13 cellular contexts compared by ENCODE assay signal in genomic region chr6:16097382-16098171, GRCh38. TPM values are rescaled to one million over a fixed set of nuclear protein-coding genes. Genes with fewer than 3 reads are reported as not detected.
DNase-seq lines count a peak whose midpoint lies in the region; ATAC-seq, FAIRE-seq and TF ChIP-seq lines count a peak whose summit lies in the region.
"Had no signal": no experiment of that assay in that cellular context is flagged by ENCODE, and none has a peak within 500 bp of the region (broad histone marks: within the 10 kb centered on the region; RNA-seq: fewer than 3 reads in every experiment).

No MANE protein-coding gene starts in this region.

- intact Hi-C loops in K562 (cut with micrococcal nuclease) (no loop called here), thyroid gland (cut with DNase I) (no loop called here)

- FAIRE-seq in K562 (lab: Jason Lieb, UNC), result peak; percentile 59

- no peaks in the 10 kb centered on the region for H3K9me1 ChIP-seq in K562 (ENCODE audit: control insufficient read depth, insufficient read depth, low read length)

- H3K4me2 ChIP-seq in K562 (ENCODE audit: insufficient read depth, low read length), result no peak overlapping the region

- DNase-seq in GM13977 (ENCODE audit: low spot score) (peak; percentile 16), K562 (ENCODE audit: extremely low read depth in 1 of 4, low spot score in 3 of 4) (peak; percentile 39 to 78 (median 58)), thyroid gland (no peak), middle frontal gyrus (ENCODE audit: extremely low spot score, low spot score) (no peak)
- DNase-seq: activated naive CD4-positive, alpha-beta T cell treated with Interleukin-2 at 50 U/mL for 16 hours; GOT3; NCI-H1694 treated with DMSO at 0.1 percent for 48 hours; NCI-H510A treated with DMSO at 0.1 percent for 48 hours; Peyer's patch; stimulated activated naive B cell treated with anti-CD40 and anti-IgM and Interleukin-4, amounts not matched to agents 10 μg/mL and 1 μg/mL and 100 μg/mL, for 72 hours had no signal

- in situ Hi-C loops in GM13977 (cut with MboI; ENCODE audit: low pct_unique_long_range_greater_than_20kb, low sequenced_read_pairs, unreplicated experiment) (no loop called here), K562 (cut with MboI) (no loop called here)

- no peak; the same call in 1 of the 2 replicates for TF ChIP-seq EP300 in K562 (IDR thresholded peaks at IDR 0.05; ENCODE audit: low read length)

- CTCF ChIA-PET in K562 (lab: Yijun Ruan, JAX; ENCODE audit: low intra/inter-chr PET ratio), result interaction anchor here (0.7 kb wide), 1 partner anchor 18 kb away, joined by 3 read pairs; no protein-coding TSS in a partner anchor

- no peaks in the 10 kb centered on the region for H3K79me2 ChIP-seq in K562 (ENCODE audit: control insufficient read depth, insufficient read depth, low read length)

- BruUV-seq in K562 (replicated peaks; lab: Mats Ljungman, UMichigan), result no TSS peak

- H3K4me3 ChIP-seq in K562 (no peak overlapping the region), thyroid gland (replicated peaks in 1 of 3) (no peak overlapping the region)
- H3K4me3 ChIP-seq: Peyer's patch had no signal

- 0 out of 3 replicates have a peak overlapping the region, but pooled peaks have one; percentile 18 for H3K27ac ChIP-seq in K562 (ENCODE audit: extremely low read depth, low read depth, low read length)
- H3K27ac ChIP-seq in thyroid gland, result no peak overlapping the region
- H3K27ac ChIP-seq: Peyer's patch had no signal

- 20% methylated on average over 6 of the region's 6 CpGs for WGBS in K562 (ENCODE audit: insufficient coverage, low coverage, missing lambda C conversion rate)
- 82 to 94% methylated on average over 6 of the region's 6 CpGs for WGBS in thyroid gland, 2 donors

- no peaks in the 10 kb centered on the region for H4K20me1 ChIP-seq in K562 (replicated peaks; ENCODE audit: control insufficient read depth, insufficient read depth, low read length)

- H3K36me3 ChIP-seq in K562 (ENCODE audit: control insufficient read depth, insufficient read depth, low read length) (no peaks in the 10 kb centered on the region), thyroid gland (no peaks in the 10 kb centered on the region)
- H3K36me3 ChIP-seq: Peyer's patch had no signal

- TF ChIP-seq CTCF in GM13977 (IDR thresholded peaks at IDR 0.05; ENCODE audit: extremely low read depth, insufficient read depth, missing control alignments), result no peak
- no peak for TF ChIP-seq CTCF in K562 (IDR thresholded peaks at IDR 0.05 in 2 of 3, conservative IDR thresholded peaks at IDR 0.05 in 1 of 3; ENCODE audit: insufficient read depth in 2 of 3, low read depth in 1 of 3, low read length in 3 of 3)
- no peak for TF ChIP-seq CTCF in thyroid gland (IDR thresholded peaks at IDR 0.05)

- no peak for TF ChIP-seq RAD21 in K562 (CRISPR knock-in tag; conservative IDR thresholded peaks at IDR 0.05 in 1 of 2, IDR thresholded peaks at IDR 0.05 in 1 of 2)

- H3K27me3 ChIP-seq in K562 (ENCODE audit: control insufficient read depth in 2 of 2, insufficient read depth in 2 of 2, low read length in 2 of 2), result no peaks in the 10 kb centered on the region
- no peaks in the 10 kb centered on the region for H3K27me3 ChIP-seq in thyroid gland
- H3K27me3 ChIP-seq: Peyer's patch had no signal

- H2AFZ ChIP-seq in K562 (ENCODE audit: low read depth, low read length), result peak overlapping the region; percentile 64

- no peak overlapping the region for H3K9ac ChIP-seq in K562 (ENCODE audit: insufficient read depth in 1 of 2, low read depth in 2 of 2, low read length in 2 of 2)

- H3K9me3 ChIP-seq in K562 (replicated peaks; ENCODE audit: control insufficient read depth, insufficient read depth, low read depth, low read length) (peaks cover 15% of the 10 kb centered on the region), thyroid gland (no peaks in the 10 kb centered on the region)
- H3K9me3 ChIP-seq: Peyer's patch had no signal

- peak; percentile 91 for ATAC-seq in GM19324 (IDR thresholded peaks at IDR 0.05; ENCODE audit: low FRiP score, unreplicated experiment)
- ATAC-seq in HG03039 (IDR thresholded peaks at IDR 0.05; ENCODE audit: unreplicated experiment), result peak; percentile 62
- peak; percentile 90 for ATAC-seq in K562
- ATAC-seq in GM21381 (IDR thresholded peaks at IDR 0.05; ENCODE audit: unreplicated experiment), result no peak
- ATAC-seq: stimulated activated naive B cell treated with anti-CD40 and anti-IgM and Interleukin-4, amounts not matched to agents 10 μg/mL and 1 μg/mL and 100 μg/mL, for 72 hours had no signal

- POLR2A ChIA-PET in K562 (lab: Yijun Ruan, JAX), result interaction anchor here (0.7 to 1.3 kb wide), 3 partner anchors 10 to 688 kb away, joined by 3 to 5 read pairs (median 4); no protein-coding TSS in a partner anchor

- H3K4me1 ChIP-seq in K562 (replicated peaks in 1 of 2; ENCODE audit: control insufficient read depth in 2 of 2, insufficient read depth in 2 of 2, low read length in 2 of 2) (peaks cover 0 to 20% of the 10 kb centered on the region in 2 experiments; a peak in 3 of 5 replicates), thyroid gland (no peaks in the 10 kb centered on the region)
- H3K4me1 ChIP-seq: Peyer's patch had no signal

- TF ChIP-seq POLR2A in K562 (conservative IDR thresholded peaks at IDR 0.05) (no peak), thyroid gland (IDR thresholded peaks at IDR 0.05) (no peak)

TF ChIP-seq in K562, 482 proteins besides CTCF, POLR2A, EP300 and RAD21 (continues in another document):
- TF ChIP-seq ZKSCAN1 (IDR thresholded peaks at IDR 0.05; ENCODE audit: low read depth, low read length) (no peak), SAFB2 (IDR thresholded peaks at IDR 0.05; ENCODE audit: borderline replicate concordance, low read depth, low read length, severe bottlenecking) (no peak), ZNF3 (CRISPR knock-in tag; IDR thresholded peaks at IDR 0.05) (no peak), BCL6 (CRISPR knock-in tag; IDR thresholded peaks at IDR 0.05) (no peak), CSDE1 (IDR thresholded peaks at IDR 0.05) (no peak), KDM1A (IDR thresholded peaks at IDR 0.05) (peak; percentile 37 to 44; a peak in 2 of 4 replicates), HDAC1 (IDR thresholded peaks at IDR 0.05) (0 out of 4 replicates have a peak, but pooled peaks of 1 of the 2 experiments have one; percentile 27), ZNF146 (CRISPR knock-in tag; IDR thresholded peaks at IDR 0.05; ENCODE audit: unreplicated experiment) (no peak), TAF15 (IDR thresholded peaks at IDR 0.05; ENCODE audit: low read depth, low read length) (no peak), ZNF174 (CRISPR knock-in tag; IDR thresholded peaks at IDR 0.05) (no peak), HNRNPH1 (optimal IDR thresholded peaks at IDR 0.05; ENCODE audit: low read depth, low read length) (no peak), PTBP1 (IDR thresholded peaks at IDR 0.05; ENCODE audit: low read depth, low read length) (no peak), NFIX (CRISPR knock-in tag; IDR thresholded peaks at IDR 0.05; ENCODE audit: low read depth) (no peak), POLR2AphosphoS5 (IDR thresholded peaks at IDR 0.05; ENCODE audit: control insufficient read depth, insufficient read depth, low read depth, low read length) (peak; percentile 41; the same call in 1 of the 2 replicates), PHB (CRISPR knock-in tag; IDR thresholded peaks at IDR 0.05) (no peak), PTTG1 (tag; IDR thresholded peaks at IDR 0.05; ENCODE audit: low read depth) (no peak), CBX5 (IDR thresholded peaks at IDR 0.05; ENCODE audit: borderline replicate concordance, low read depth) (no peak), ZNF140 (CRISPR knock-in tag; IDR thresholded peaks at IDR 0.05) (no peak), ZNF232 (CRISPR knock-in tag; IDR thresholded peaks at IDR 0.05) (no peak), NFYB (IDR thresholded peaks at IDR 0.05; ENCODE audit: extremely low read depth, insufficient read length) (no peak), ESRRB (CRISPR knock-in tag; IDR thresholded peaks at IDR 0.05; ENCODE audit: borderline replicate concordance) (no peak), DIDO1 (tag; IDR thresholded peaks at IDR 0.05; ENCODE audit: low read depth) (no peak), ZNF551 (CRISPR knock-in tag; IDR thresholded peaks at IDR 0.05) (no peak)
- TF ChIP-seq, protein P1, sequence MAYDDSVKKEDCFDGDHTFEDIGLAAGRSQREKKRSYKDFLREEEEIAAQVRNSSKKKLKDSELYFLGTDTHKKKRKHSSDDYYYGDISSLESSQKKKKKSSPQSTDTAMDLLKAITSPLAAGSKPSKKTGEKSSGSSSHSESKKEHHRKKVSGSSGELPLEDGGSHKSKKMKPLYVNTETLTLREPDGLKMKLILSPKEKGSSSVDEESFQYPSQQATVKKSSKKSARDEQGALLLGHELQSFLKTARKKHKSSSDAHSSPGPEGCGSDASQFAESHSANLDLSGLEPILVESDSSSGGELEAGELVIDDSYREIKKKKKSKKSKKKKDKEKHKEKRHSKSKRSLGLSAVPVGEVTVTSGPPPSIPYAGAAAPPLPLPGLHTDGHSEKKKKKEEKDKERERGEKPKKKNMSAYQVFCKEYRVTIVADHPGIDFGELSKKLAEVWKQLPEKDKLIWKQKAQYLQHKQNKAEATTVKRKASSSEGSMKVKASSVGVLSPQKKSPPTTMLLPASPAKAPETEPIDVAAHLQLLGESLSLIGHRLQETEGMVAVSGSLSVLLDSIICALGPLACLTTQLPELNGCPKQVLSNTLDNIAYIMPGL (CRISPR knock-in tag; IDR thresholded peaks at IDR 0.05), result no peak

RNA-seq across cellular contexts. Expression of gene MYLIP, which starts 31.3 kb away (rescaled TPM):
- total RNA-seq in K562 (2011; cell fraction: chromatin; rRNA removed; ENCODE audit: low replicate concordance), result 54.7 and 71.0 TPM in 2 replicates
- 35.4 TPM in 2 replicates for total RNA-seq in K562 (2011; cell fraction: nucleolus; rRNA removed)
- total RNA-seq in K562 (2011; cell fraction: nucleoplasm; rRNA removed), result 46.5 and 66.0 TPM in 2 replicates
- total RNA-seq in K562 (2014; rRNA removed), result 31.1 and 31.5 TPM in 2 replicates
- 27.2 and 29.2 TPM in 2 replicates for total RNA-seq in K562 (2014; rRNA removed; fragmentation: Illumina TruSeq; extraction: Trizol)
- 37.8 and 43.5 TPM in 2 replicates for total RNA-seq in K562 (2015; rRNA removed; fragmentation: Illumina TruSeq; extraction: Trizol)
- total RNA-seq in K562 (2021), result 32.5 and 34.4 TPM in 2 replicates
- polyA plus RNA-seq in K562 (2011; rRNA removed), result 41.9 and 46.1 TPM in 2 replicates
- polyA plus RNA-seq in K562 (2011; cell fraction: cytosol; rRNA removed), result 21.3 and 30.8 TPM in 2 replicates
- polyA plus RNA-seq in K562 (2011; cell fraction: nucleus; rRNA removed), result 66.4 and 72.9 TPM in 2 replicates
- 31.8 and 37.9 TPM in 2 replicates for polyA plus RNA-seq in K562 (2012)
- polyA plus RNA-seq in K562 (2014; fragmentation: Illumina TruSeq; extraction: Trizol), result 27.1 and 29.8 TPM in 2 replicates
- 10 to 100 TPM; 10.8 to 12.9 TPM for polyA plus RNA-seq in K562 (2014; fragmentation: Nextera tagmentation; extraction: Ambion mirVana)
- 33.4 and 37.1 TPM in 2 replicates for polyA plus RNA-seq in K562 (2014; rRNA removed)
- polyA minus RNA-seq in K562 (2011; rRNA and poly(A)+ RNA removed), result 49.0 and 49.4 TPM in 2 replicates
- polyA minus RNA-seq in K562 (2011; cell fraction: cytosol; rRNA and poly(A)+ RNA removed), result 22.9 and 24.3 TPM in 2 replicates
- polyA minus RNA-seq in K562 (2011; cell fraction: nucleus; rRNA and poly(A)+ RNA removed), result 36.1 and 55.1 TPM in 2 replicates
- total RNA-seq in thyroid gland, result 100 to 1,000 TPM in 1 of 4 donors, 10 to 100 TPM in 3; 61.8 to 108 (median 92.0) TPM

Comparison
In these comparisons a context has a peak if more than half of its experiments do, and no peak if none do; other contexts are left out.
1. DNase-seq: peak in GM13977 (single experiment) and K562 (4 of 4); none in thyroid gland (0 of 2) and middle frontal gyrus (single experiment).